In the genomic region with DNA sequence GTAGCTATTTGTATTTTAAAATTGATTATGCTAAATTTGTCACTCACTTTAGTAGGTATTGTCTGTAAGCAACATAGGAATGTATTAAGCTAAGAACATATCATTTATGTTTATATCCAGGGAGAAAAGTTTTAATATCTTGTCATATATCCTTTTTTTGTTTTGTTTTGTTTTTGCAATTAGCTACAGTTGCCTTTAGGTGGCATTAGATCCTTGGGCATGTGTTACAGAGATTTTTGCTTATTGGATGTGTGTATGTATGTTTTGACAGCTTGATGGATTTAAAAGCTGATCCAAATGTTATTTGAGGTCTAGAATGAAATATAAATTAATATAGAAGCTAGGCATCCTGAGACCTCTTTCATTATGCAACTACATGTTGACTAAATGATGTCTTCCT, we compare ENCODE assay signal across 8 cellular contexts. TPM values are rescaled to one million over a fixed set of nuclear protein-coding genes. Genes with fewer than 3 reads are reported as not detected.
DNase-seq lines count a peak whose midpoint lies in the region; ATAC-seq and TF ChIP-seq lines count a peak whose summit lies in the region.

No MANE protein-coding gene starts in this region.

- dilution Hi-C loops in IMR-90 (cut with HindIII; ENCODE audit: low sequenced_read_pairs, unreplicated experiment), result no loop called here

- no peak overlapping the region for H3K27ac Mint-ChIP-seq in nephron

- H3K36me3 ChIP-seq in IMR-90 (ENCODE audit: control insufficient read depth, insufficient read depth, low read length), result no peaks in the 10 kb centered on the region
- no peaks in the 10 kb centered on the region for H3K36me3 ChIP-seq in breast epithelium

- H3K27me3 Mint-ChIP-seq in nephron (ENCODE audit: low read depth), result no peaks in the 10 kb centered on the region

- no peak overlapping the region for H2AK9ac ChIP-seq in IMR-90 (replicated peaks; ENCODE audit: low read depth, low read length, poor library complexity)

- no peak overlapping the region for H3K14ac ChIP-seq in IMR-90 (replicated peaks; ENCODE audit: low read depth, low read length)

- H4K5ac ChIP-seq in IMR-90 (ENCODE audit: low read depth, low read length), result no peak overlapping the region

- H2BK15ac ChIP-seq in IMR-90 (ENCODE audit: low read depth, low read length), result no peak overlapping the region

- no peak overlapping the region for H3K56ac ChIP-seq in IMR-90 (ENCODE audit: extremely low read depth, insufficient read depth, low read length)

- peaks cover 19% of the 10 kb centered on the region for H3K4me1 Mint-ChIP-seq in nephron

- no peak overlapping the region for H2AK5ac ChIP-seq in IMR-90 (ENCODE audit: low read depth, low read length)

- H2BK20ac ChIP-seq in IMR-90 (ENCODE audit: low read depth, low read length), result no peak overlapping the region

- peaks cover 5% of the 10 kb centered on the region for H3K9me3 Mint-ChIP-seq in nephron

- DNase-seq in DMS53 (lab: John Stamatoyannopoulos, UW), result peak; percentile 52
- DNase-seq in IMR-90, result peak; percentile 44
- no peak for DNase-seq in breast epithelium (ENCODE audit: low spot score in 2 of 2)
- DNase-seq in central memory CD4-positive, alpha-beta T cell, result no peak

- H3K23ac ChIP-seq in IMR-90 (ENCODE audit: low read depth, low read length), result no peak overlapping the region

- no peak overlapping the region for H4K8ac ChIP-seq in IMR-90 (ENCODE audit: low read depth in 2 of 2, low read length in 2 of 2)

- H3K36me3 Mint-ChIP-seq in nephron (ENCODE audit: low read depth), result no peaks in the 10 kb centered on the region

- CTCF ChIA-PET in IMR-90 (lab: Yijun Ruan, JAX), result interaction anchor here (0.6 to 2.5 kb wide), 14 partner anchors 11 to 672 kb away, joined by 3 to 18 read pairs (median 4); no protein-coding TSS in a partner anchor

- no peak overlapping the region for H3K18ac ChIP-seq in IMR-90 (ENCODE audit: low read depth, low read length)

- in situ Hi-C loops in IMR-90 (cut with MboI; ENCODE audit: low sequenced_read_pairs), result loop anchor here (25.0 kb wide), 1 partner anchor 396 kb away; a partner anchor contains a TSS

- H3K4me2 ChIP-seq in IMR-90 (ENCODE audit: low read depth, low read length), result no peak overlapping the region

- H3K9me3 ChIP-seq in IMR-90 (ENCODE audit: control insufficient read depth, insufficient read depth, low read length) (no peaks in the 10 kb centered on the region), breast epithelium (no peaks in the 10 kb centered on the region)

- TF ChIP-seq POLR2A in IMR-90 (IDR thresholded peaks at IDR 0.05; ENCODE audit: low read depth, low read length), result no peak
- TF ChIP-seq POLR2A in breast epithelium (IDR thresholded peaks at IDR 0.05), result no peak

- no peak overlapping the region for H3K9ac ChIP-seq in IMR-90 (ENCODE audit: low read depth, low read length)

- no peak for ATAC-seq in IMR-90 (ENCODE audit: low read depth)
- ATAC-seq in GM19467 (IDR thresholded peaks at IDR 0.05; ENCODE audit: unreplicated experiment), result no peak
- ATAC-seq in GM21825 (IDR thresholded peaks at IDR 0.05; ENCODE audit: unreplicated experiment), result no peak
- ATAC-seq in HG03097 (IDR thresholded peaks at IDR 0.05; ENCODE audit: low FRiP score, unreplicated experiment), result no peak

- H2BK5ac ChIP-seq in IMR-90 (ENCODE audit: low read depth, low read length, poor library complexity, severe bottlenecking), result no peak overlapping the region

- H3K27ac ChIP-seq in IMR-90 (ENCODE audit: insufficient read depth, low read length) (no peak overlapping the region), breast epithelium (no peak overlapping the region)

- H3K9me1 ChIP-seq in IMR-90 (ENCODE audit: insufficient read depth, low read length), result no peaks in the 10 kb centered on the region

- H3K4me3 Mint-ChIP-seq in nephron, result no peak overlapping the region

- no peak overlapping the region for H3K4me3 ChIP-seq in IMR-90 (ENCODE audit: insufficient read depth, low read depth, low read length)
- no peak overlapping the region for H3K4me3 ChIP-seq in breast epithelium

- no peak overlapping the region for H2BK120ac ChIP-seq in IMR-90 (ENCODE audit: low read depth, low read length)

- TF ChIP-seq CTCF in IMR-90 (conservative IDR thresholded peaks at IDR 0.05; ENCODE audit: low read depth, low read length) (peak; percentile 79), breast epithelium (IDR thresholded peaks at IDR 0.05) (peak in 2 of 3 donors; percentile 34 to 38), nephron (IDR thresholded peaks at IDR 0.05; ENCODE audit: unreplicated experiment in 3 of 3) (peak; percentile 59 to 66 (median 63))

- no peak overlapping the region for H4K91ac ChIP-seq in IMR-90 (ENCODE audit: insufficient read depth, low read depth, low read length)

- H3K27me3 ChIP-seq in IMR-90 (ENCODE audit: control insufficient read depth, insufficient read depth, low read length) (peaks cover 3% of the 10 kb centered on the region; the same call in 1 of the 2 replicates), breast epithelium (no peaks in the 10 kb centered on the region)

- intact Hi-C loops in IMR-90 (cut with micrococcal nuclease) (loop anchor here (1.0 to 10.0 kb wide), 5 partner anchors 341 to 1042 kb away; no protein-coding TSS in a partner anchor), breast epithelium (cut with DNase I; ENCODE audit: low total_unique reads) (loop anchor here (2.0 kb wide), 1 partner anchor 14 kb away; no protein-coding TSS in a partner anchor)

- no peak overlapping the region for H3K4ac ChIP-seq in IMR-90 (ENCODE audit: low read depth, low read length)

- H3K79me1 ChIP-seq in IMR-90 (ENCODE audit: low read depth in 1 of 2, low read length in 2 of 2), result no peaks in the 10 kb centered on the region

- no peaks in the 10 kb centered on the region for H4K20me1 ChIP-seq in IMR-90 (ENCODE audit: insufficient read depth, low read length)

- no peak overlapping the region for H2AFZ ChIP-seq in IMR-90 (replicated peaks; ENCODE audit: low read length, poor library complexity)

- no TSS peak for BruUV-seq in IMR-90 (replicated peaks; lab: Mats Ljungman, UMichigan)

- POLR2A ChIA-PET in IMR-90 (lab: Charles Lee; ENCODE audit: unreplicated experiment), result no interaction called here

- H3K4me1 ChIP-seq in IMR-90 (ENCODE audit: control insufficient read depth, insufficient read depth, low read length) (no peaks in the 10 kb centered on the region), breast epithelium (no peaks in the 10 kb centered on the region)

- peak; percentile 84 for TF ChIP-seq RAD21 in IMR-90 (IDR thresholded peaks at IDR 0.05; ENCODE audit: low read length)

TF ChIP-seq in IMR-90, 13 proteins besides CTCF, POLR2A, EP300 and RAD21:
- TF ChIP-seq RFX5 (IDR thresholded peaks at IDR 0.05; ENCODE audit: low read depth, low read length) (no peak), SMC3 (IDR thresholded peaks at IDR 0.05; ENCODE audit: low read depth, low read length) (peak; percentile 61)

RNA-seq across cellular contexts. Expression of a gene that starts 36.1 kb away (rescaled TPM):
- 12.4 and 16.9 TPM in 2 replicates for total RNA-seq in IMR-90 (2012; rRNA removed)
- polyA plus RNA-seq in IMR-90 (2012; rRNA removed), result 10.1 and 11.0 TPM in 2 replicates
- 2.1 and 2.4 TPM in 2 replicates for polyA plus RNA-seq in IMR-90 (2012; cell fraction: cytosol; rRNA removed)
- polyA plus RNA-seq in IMR-90 (2012; cell fraction: nucleus; rRNA removed; ENCODE audit: low replicate concordance), result 2.4 and 13.2 TPM in 2 replicates
- 10 to 100 TPM; 22.9 to 55.8 (median 35.7) TPM for total RNA-seq in breast epithelium

Comparison
In these comparisons a context has a peak if more than half of its experiments do, and no peak if none do; other contexts are left out.
1. DNase-seq: peak in DMS53 (single experiment) and IMR-90 (single experiment); none in breast epithelium (0 of 2) and central memory CD4-positive, alpha-beta T cell (single experiment).
2. Peak in every context shown above with its lines, with median percentiles within 50 percentile points of each other: CTCF ChIP-seq.